In genomic region chr22:49975543-49976389, GRCh38 we compare ENCODE assay signal across 1 cellular context.
A peak's percentile ranks its signal among the peaks of the same experiment; 100 is the strongest.
TF ChIP-seq lines count a peak whose summit lies in the region.

No MANE protein-coding gene starts in this region.

TF ChIP-seq in HEK293, 187 proteins besides CTCF, POLR2A, EP300 and RAD21 (continued from another document):
- TF ChIP-seq AEBP2 (tag by site-specific recombination; IDR thresholded peaks at IDR 0.05; ENCODE audit: borderline replicate concordance) (no peak), ZBTB49 (tag by site-specific recombination; IDR thresholded peaks at IDR 0.05; ENCODE audit: low read depth) (no peak), OVOL3 (tag by site-specific recombination; IDR thresholded peaks at IDR 0.05) (peak; percentile 62; the same call in 1 of the 2 replicates), ZNF324 (tag by site-specific recombination; IDR thresholded peaks at IDR 0.05) (no peak), ZNF202 (tag by site-specific recombination; IDR thresholded peaks at IDR 0.05; ENCODE audit: borderline replicate concordance) (no peak), ZNF214 (tag by site-specific recombination; IDR thresholded peaks at IDR 0.05; ENCODE audit: borderline replicate concordance) (no peak), ZNF311 (tag by site-specific recombination; IDR thresholded peaks at IDR 0.05; ENCODE audit: borderline replicate concordance) (peak; percentile 85; the same call in 1 of the 2 replicates), ZNF777 (tag by site-specific recombination; IDR thresholded peaks at IDR 0.05; ENCODE audit: borderline replicate concordance) (peak; percentile 55; the same call in 1 of the 2 replicates), ZNF248 (tag by site-specific recombination; IDR thresholded peaks at IDR 0.05) (no peak), ZNF37A (tag by site-specific recombination; IDR thresholded peaks at IDR 0.05) (no peak), ZNF518A (tag by site-specific recombination; conservative IDR thresholded peaks at IDR 0.05; ENCODE audit: low read depth) (no peak), ZNF621 (tag by site-specific recombination; IDR thresholded peaks at IDR 0.05) (0 out of 2 replicates have a peak, but pooled peaks have one; percentile 84), REST (tag by site-specific recombination; IDR thresholded peaks at IDR 0.05) (no peak), ZNF16 (tag by site-specific recombination; IDR thresholded peaks at IDR 0.05; ENCODE audit: low read depth) (no peak), KLF9 (tag by site-specific recombination; IDR thresholded peaks at IDR 0.05; ENCODE audit: low read depth) (peak; percentile 37; the same call in 1 of the 2 replicates), ZBTB1 (tag by site-specific recombination; IDR thresholded peaks at IDR 0.05) (peak; percentile 45; the same call in 1 of the 2 replicates), ZNF341 (tag by site-specific recombination; IDR thresholded peaks at IDR 0.05; ENCODE audit: low read depth) (no peak), ZNF658 (tag by site-specific recombination; IDR thresholded peaks at IDR 0.05) (peak; percentile 88), ZNF394 (tag by site-specific recombination; IDR thresholded peaks at IDR 0.05; ENCODE audit: borderline replicate concordance) (no peak), GLI4 (tag by site-specific recombination; IDR thresholded peaks at IDR 0.05) (peak; percentile 93), BCL11A (tag by site-specific recombination; IDR thresholded peaks at IDR 0.05; ENCODE audit: low read depth) (peak; percentile 81), ZNF416 (tag by site-specific recombination; IDR thresholded peaks at IDR 0.05) (no peak), ZNF24 (tag by site-specific recombination; IDR thresholded peaks at IDR 0.05) (no peak), ZNF138 (tag by site-specific recombination; IDR thresholded peaks at IDR 0.05; ENCODE audit: borderline replicate concordance) (no peak), ZNF645 (tag by site-specific recombination; IDR thresholded peaks at IDR 0.05) (no peak), ZSCAN23 (tag by site-specific recombination; IDR thresholded peaks at IDR 0.05) (peak; percentile 76; the same call in 1 of the 2 replicates), SCRT1 (tag by site-specific recombination; IDR thresholded peaks at IDR 0.05; ENCODE audit: borderline replicate concordance) (peak; percentile 28; the same call in 1 of the 2 replicates), ZNF768 (tag by site-specific recombination; IDR thresholded peaks at IDR 0.05) (no peak)
- TF ChIP-seq, protein P1, sequence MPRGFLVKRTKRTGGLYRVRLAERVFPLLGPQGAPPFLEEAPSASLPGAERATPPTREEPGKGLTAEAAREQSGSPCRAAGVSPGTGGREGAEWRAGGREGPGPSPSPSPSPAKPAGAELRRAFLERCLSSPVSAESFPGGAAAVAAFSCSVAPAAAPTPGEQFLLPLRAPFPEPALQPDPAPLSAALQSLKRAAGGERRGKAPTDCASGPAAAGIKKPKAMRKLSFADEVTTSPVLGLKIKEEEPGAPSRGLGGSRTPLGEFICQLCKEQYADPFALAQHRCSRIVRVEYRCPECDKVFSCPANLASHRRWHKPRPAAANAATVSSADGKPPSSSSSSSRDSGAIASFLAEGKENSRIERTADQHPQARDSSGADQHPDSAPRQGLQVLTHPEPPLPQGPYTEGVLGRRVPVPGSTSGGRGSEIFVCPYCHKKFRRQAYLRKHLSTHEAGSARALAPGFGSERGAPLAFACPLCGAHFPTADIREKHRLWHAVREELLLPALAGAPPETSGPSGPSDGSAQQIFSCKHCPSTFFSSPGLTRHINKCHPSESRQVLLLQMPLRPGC (tag by site-specific recombination; IDR thresholded peaks at IDR 0.05): peak; percentile 88
- TF ChIP-seq, protein P2, sequence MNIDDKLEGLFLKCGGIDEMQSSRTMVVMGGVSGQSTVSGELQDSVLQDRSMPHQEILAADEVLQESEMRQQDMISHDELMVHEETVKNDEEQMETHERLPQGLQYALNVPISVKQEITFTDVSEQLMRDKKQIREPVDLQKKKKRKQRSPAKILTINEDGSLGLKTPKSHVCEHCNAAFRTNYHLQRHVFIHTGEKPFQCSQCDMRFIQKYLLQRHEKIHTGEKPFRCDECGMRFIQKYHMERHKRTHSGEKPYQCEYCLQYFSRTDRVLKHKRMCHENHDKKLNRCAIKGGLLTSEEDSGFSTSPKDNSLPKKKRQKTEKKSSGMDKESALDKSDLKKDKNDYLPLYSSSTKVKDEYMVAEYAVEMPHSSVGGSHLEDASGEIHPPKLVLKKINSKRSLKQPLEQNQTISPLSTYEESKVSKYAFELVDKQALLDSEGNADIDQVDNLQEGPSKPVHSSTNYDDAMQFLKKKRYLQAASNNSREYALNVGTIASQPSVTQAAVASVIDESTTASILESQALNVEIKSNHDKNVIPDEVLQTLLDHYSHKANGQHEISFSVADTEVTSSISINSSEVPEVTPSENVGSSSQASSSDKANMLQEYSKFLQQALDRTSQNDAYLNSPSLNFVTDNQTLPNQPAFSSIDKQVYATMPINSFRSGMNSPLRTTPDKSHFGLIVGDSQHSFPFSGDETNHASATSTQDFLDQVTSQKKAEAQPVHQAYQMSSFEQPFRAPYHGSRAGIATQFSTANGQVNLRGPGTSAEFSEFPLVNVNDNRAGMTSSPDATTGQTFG (tag by site-specific recombination; IDR thresholded peaks at IDR 0.05; ENCODE audit: borderline replicate concordance): peak; percentile 26; the same call in 1 of the 2 replicates
- TF ChIP-seq, protein P3, sequence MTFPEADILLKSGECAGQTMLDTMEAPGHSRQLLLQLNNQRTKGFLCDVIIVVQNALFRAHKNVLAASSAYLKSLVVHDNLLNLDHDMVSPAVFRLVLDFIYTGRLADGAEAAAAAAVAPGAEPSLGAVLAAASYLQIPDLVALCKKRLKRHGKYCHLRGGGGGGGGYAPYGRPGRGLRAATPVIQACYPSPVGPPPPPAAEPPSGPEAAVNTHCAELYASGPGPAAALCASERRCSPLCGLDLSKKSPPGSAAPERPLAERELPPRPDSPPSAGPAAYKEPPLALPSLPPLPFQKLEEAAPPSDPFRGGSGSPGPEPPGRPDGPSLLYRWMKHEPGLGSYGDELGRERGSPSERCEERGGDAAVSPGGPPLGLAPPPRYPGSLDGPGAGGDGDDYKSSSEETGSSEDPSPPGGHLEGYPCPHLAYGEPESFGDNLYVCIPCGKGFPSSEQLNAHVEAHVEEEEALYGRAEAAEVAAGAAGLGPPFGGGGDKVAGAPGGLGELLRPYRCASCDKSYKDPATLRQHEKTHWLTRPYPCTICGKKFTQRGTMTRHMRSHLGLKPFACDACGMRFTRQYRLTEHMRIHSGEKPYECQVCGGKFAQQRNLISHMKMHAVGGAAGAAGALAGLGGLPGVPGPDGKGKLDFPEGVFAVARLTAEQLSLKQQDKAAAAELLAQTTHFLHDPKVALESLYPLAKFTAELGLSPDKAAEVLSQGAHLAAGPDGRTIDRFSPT (tag by site-specific recombination; IDR thresholded peaks at IDR 0.05): peak; percentile 69; the same call in 1 of the 2 replicates
- TF ChIP-seq, protein P4, sequence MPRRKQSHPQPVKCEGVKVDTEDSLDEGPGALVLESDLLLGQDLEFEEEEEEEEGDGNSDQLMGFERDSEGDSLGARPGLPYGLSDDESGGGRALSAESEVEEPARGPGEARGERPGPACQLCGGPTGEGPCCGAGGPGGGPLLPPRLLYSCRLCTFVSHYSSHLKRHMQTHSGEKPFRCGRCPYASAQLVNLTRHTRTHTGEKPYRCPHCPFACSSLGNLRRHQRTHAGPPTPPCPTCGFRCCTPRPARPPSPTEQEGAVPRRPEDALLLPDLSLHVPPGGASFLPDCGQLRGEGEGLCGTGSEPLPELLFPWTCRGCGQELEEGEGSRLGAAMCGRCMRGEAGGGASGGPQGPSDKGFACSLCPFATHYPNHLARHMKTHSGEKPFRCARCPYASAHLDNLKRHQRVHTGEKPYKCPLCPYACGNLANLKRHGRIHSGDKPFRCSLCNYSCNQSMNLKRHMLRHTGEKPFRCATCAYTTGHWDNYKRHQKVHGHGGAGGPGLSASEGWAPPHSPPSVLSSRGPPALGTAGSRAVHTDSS (tag by site-specific recombination; IDR thresholded peaks at IDR 0.05): no peak
